ENCODE assay signal across 8 cellular contexts in genomic region chr5:154189819-154190651, GRCh38. TPM values are rescaled to one million over a fixed set of nuclear protein-coding genes. Genes with fewer than 3 reads are reported as not detected.
DNase-seq lines count a peak whose midpoint lies in the region; ATAC-seq and TF ChIP-seq lines count a peak whose summit lies in the region.

No MANE protein-coding gene starts in this region.

- no peak overlapping the region for H4K5ac ChIP-seq in IMR-90 (ENCODE audit: low read depth, low read length)

- peak overlapping the region; percentile 73 for H2BK120ac ChIP-seq in IMR-90 (ENCODE audit: low read depth, low read length)

- in situ Hi-C loops in IMR-90 (cut with MboI; ENCODE audit: low sequenced_read_pairs) = loop anchor here (5.0 kb wide), 2 partner anchors 118 to 217 kb away; no protein-coding TSS in a partner anchor

- peak; percentile 26 for TF ChIP-seq RAD21 in IMR-90 (IDR thresholded peaks at IDR 0.05; ENCODE audit: low read length)

- no peak overlapping the region for H2BK15ac ChIP-seq in IMR-90 (ENCODE audit: low read depth, low read length)

- H4K20me1 ChIP-seq in IMR-90 (ENCODE audit: insufficient read depth, low read length) = peaks cover 17% of the 10 kb centered on the region; the same call in 1 of the 2 replicates
- peaks cover 30% of the 10 kb centered on the region for H4K20me1 ChIP-seq in osteoblast (ENCODE audit: insufficient read depth, low read length)

- dilution Hi-C loops in IMR-90 (cut with HindIII; ENCODE audit: low sequenced_read_pairs, unreplicated experiment) = no loop called here

- H3K27ac Mint-ChIP-seq in activated naive CD4-positive, alpha-beta T cell treated with anti-CD3 and anti-CD28 coated beads, Interleukin-2, amount 10 ng/mL, durations not matched to agents 7 days and 5 days = peak overlapping the region; percentile 72
- H3K27ac Mint-ChIP-seq in glutamatergic neuron (ENCODE audit: unreplicated experiment) = no peak overlapping the region

- H3K36me3 ChIP-seq in ES-I3 (ENCODE audit: insufficient read depth, low read length) (no peaks in the 10 kb centered on the region), IMR-90 (ENCODE audit: control insufficient read depth, insufficient read depth, low read length) (no peaks in the 10 kb centered on the region), osteoblast (ENCODE audit: insufficient read depth, low read length) (no peaks in the 10 kb centered on the region), thymus (ENCODE audit: control insufficient read depth, insufficient read depth) (no peaks in the 10 kb centered on the region)

- no peak overlapping the region for H2BK20ac ChIP-seq in IMR-90 (ENCODE audit: low read depth, low read length)

- H3K4me1 Mint-ChIP-seq in activated naive CD4-positive, alpha-beta T cell treated with anti-CD3 and anti-CD28 coated beads, Interleukin-2, amount 10 ng/mL, durations not matched to agents 7 days and 5 days = peaks cover 34% of the 10 kb centered on the region
- H3K4me1 Mint-ChIP-seq in glutamatergic neuron (ENCODE audit: low read depth, unreplicated experiment) = peaks cover 17% of the 10 kb centered on the region

- peak overlapping the region; percentile 58; the same call in 1 of the 2 replicates for H3K23ac ChIP-seq in IMR-90 (ENCODE audit: low read depth, low read length)

- H3K36me3 Mint-ChIP-seq in activated naive CD4-positive, alpha-beta T cell treated with anti-CD3 and anti-CD28 coated beads, Interleukin-2, amount 10 ng/mL, durations not matched to agents 7 days and 5 days = peaks cover 2% of the 10 kb centered on the region
- H3K36me3 Mint-ChIP-seq in glutamatergic neuron (ENCODE audit: unreplicated experiment) = no peaks in the 10 kb centered on the region

- no peaks in the 10 kb centered on the region for H3K9me3 Mint-ChIP-seq in activated naive CD4-positive, alpha-beta T cell treated with anti-CD3 and anti-CD28 coated beads, Interleukin-2, amount 10 ng/mL, durations not matched to agents 7 days and 5 days
- H3K9me3 Mint-ChIP-seq in glutamatergic neuron (ENCODE audit: unreplicated experiment) = peaks cover 10% of the 10 kb centered on the region

- peak overlapping the region; percentile 36; the same call in 1 of the 2 replicates for H3K4ac ChIP-seq in IMR-90 (ENCODE audit: low read depth, low read length)

- H2BK5ac ChIP-seq in IMR-90 (ENCODE audit: low read depth, low read length, poor library complexity, severe bottlenecking) = peak overlapping the region; percentile 97

- no peak overlapping the region for H2AK5ac ChIP-seq in IMR-90 (ENCODE audit: low read depth, low read length)

- H3K79me1 ChIP-seq in IMR-90 (ENCODE audit: low read depth in 1 of 2, low read length in 2 of 2) = peaks cover 17 to 43% of the 10 kb centered on the region in 2 experiments

- CTCF ChIA-PET in IMR-90 (lab: Yijun Ruan, JAX) = interaction anchor here (0.6 to 1.7 kb wide), 6 partner anchors 10 to 215 kb away, joined by 3 to 13 read pairs (median 4); no protein-coding TSS in a partner anchor
- CTCF ChIA-PET in activated naive CD4-positive, alpha-beta T cell treated with anti-CD3 and anti-CD28 coated beads, Interleukin-2, amount 10 ng/mL, durations not matched to agents 7 days and 5 days (lab: Charles Lee) = interaction anchor here (0.7 to 7.6 kb wide), 14 partner anchors 8 to 215 kb away, joined by 3 to 54 read pairs (median 4); no protein-coding TSS in a partner anchor

- peak overlapping the region; percentile 82 for H3K4me3 Mint-ChIP-seq in activated naive CD4-positive, alpha-beta T cell treated with anti-CD3 and anti-CD28 coated beads, Interleukin-2, amount 10 ng/mL, durations not matched to agents 7 days and 5 days
- H3K4me3 Mint-ChIP-seq in glutamatergic neuron (ENCODE audit: unreplicated experiment) = peak overlapping the region; percentile 84

- H3K9me3 ChIP-seq in ES-I3 (ENCODE audit: control insufficient read depth, insufficient read depth, low read length) (no peaks in the 10 kb centered on the region), IMR-90 (ENCODE audit: control insufficient read depth, insufficient read depth, low read length) (no peaks in the 10 kb centered on the region), osteoblast (ENCODE audit: low read depth, low read length) (no peaks in the 10 kb centered on the region), thymus (ENCODE audit: control insufficient read depth) (no peaks in the 10 kb centered on the region)

- TF ChIP-seq POLR2A in IMR-90 (IDR thresholded peaks at IDR 0.05; ENCODE audit: low read depth, low read length) = no peak

- peak overlapping the region in 1 of 2 experiments; percentile 42; a peak in 1 of 4 replicates for H4K8ac ChIP-seq in IMR-90 (ENCODE audit: low read depth in 2 of 2, low read length in 2 of 2)

- peaks cover 13% of the 10 kb centered on the region for H3K27me3 Mint-ChIP-seq in activated naive CD4-positive, alpha-beta T cell treated with anti-CD3 and anti-CD28 coated beads, Interleukin-2, amount 10 ng/mL, durations not matched to agents 7 days and 5 days
- peaks cover 18% of the 10 kb centered on the region for H3K27me3 Mint-ChIP-seq in glutamatergic neuron (ENCODE audit: unreplicated experiment)

- DNase-seq in IMR-90 = peak; percentile 66
- DNase-seq in SK-N-DZ (ENCODE audit: low spot score) = peak; percentile 53
- peak; percentile 87 for DNase-seq in activated naive CD4-positive, alpha-beta T cell treated with anti-CD3 and anti-CD28 coated beads, Interleukin-2, amount 10 ng/mL, durations not matched to agents 7 days and 5 days
- DNase-seq in glutamatergic neuron = peak; percentile 78
- peak; percentile 98 for DNase-seq in osteoblast (ENCODE audit: insufficient read length, low spot score, missing footprints)

- TF ChIP-seq CTCF in IMR-90 (conservative IDR thresholded peaks at IDR 0.05; ENCODE audit: low read depth, low read length) (peak; percentile 39), glutamatergic neuron (IDR thresholded peaks at IDR 0.05; ENCODE audit: partially characterized antibody, unreplicated experiment) (peak; percentile 36), osteoblast (IDR thresholded peaks at IDR 0.05; ENCODE audit: extremely low read depth, low read depth, low read length) (peak; percentile 42)

- peak; percentile 73 for ATAC-seq in GM21529 (IDR thresholded peaks at IDR 0.05; ENCODE audit: unreplicated experiment)
- peak; percentile 90 for ATAC-seq in IMR-90 (ENCODE audit: low read depth)

- no peak overlapping the region for H3K18ac ChIP-seq in IMR-90 (ENCODE audit: low read depth, low read length)

- H3K9me1 ChIP-seq in IMR-90 (ENCODE audit: insufficient read depth, low read length) = peaks cover 4% of the 10 kb centered on the region; the same call in 1 of the 2 replicates

- intact Hi-C loops in IMR-90 (cut with micrococcal nuclease) = loop anchor here (1.0 to 5.0 kb wide), 2 partner anchors 215 to 667 kb away; partner anchors contain the start of gene CNOT8

- peaks cover 29% of the 10 kb centered on the region for H3K79me2 ChIP-seq in osteoblast (ENCODE audit: insufficient read depth, low read length)

- no TSS peak for BruUV-seq in IMR-90 (replicated peaks; lab: Mats Ljungman, UMichigan)

- H3K56ac ChIP-seq in IMR-90 (ENCODE audit: extremely low read depth, insufficient read depth, low read length) = no peak overlapping the region

- H3K14ac ChIP-seq in IMR-90 (replicated peaks; ENCODE audit: low read depth, low read length) = peak overlapping the region; percentile 29; the same call in 1 of the 2 replicates

- H3K4me1 ChIP-seq in ES-I3 (ENCODE audit: insufficient read depth, low read length) (peaks cover 7% of the 10 kb centered on the region), IMR-90 (ENCODE audit: control insufficient read depth, insufficient read depth, low read length) (peaks cover 15% of the 10 kb centered on the region), osteoblast (ENCODE audit: insufficient read depth, low read length) (peaks cover 43% of the 10 kb centered on the region), thymus (ENCODE audit: control insufficient read depth, insufficient read depth, low read length) (peaks cover 3% of the 10 kb centered on the region)

- H2AK9ac ChIP-seq in IMR-90 (replicated peaks; ENCODE audit: low read depth, low read length, poor library complexity) = peak overlapping the region; percentile 79

- H3K27me3 ChIP-seq in IMR-90 (ENCODE audit: control insufficient read depth, insufficient read depth, low read length) = no peaks in the 10 kb centered on the region
- H3K27me3 ChIP-seq in osteoblast (ENCODE audit: insufficient read depth, low read length) = no peaks in the 10 kb centered on the region
- peaks cover 8% of the 10 kb centered on the region for H3K27me3 ChIP-seq in thymus (ENCODE audit: control insufficient read depth, insufficient read depth)

- POLR2A ChIA-PET in IMR-90 (lab: Charles Lee; ENCODE audit: unreplicated experiment) = interaction anchor here (0.7 to 1.2 kb wide), 2 partner anchors 98 to 214 kb away, joined by 3 read pairs; no protein-coding TSS in a partner anchor

- peak overlapping the region; percentile 79 for H3K4me2 ChIP-seq in IMR-90 (ENCODE audit: low read depth, low read length)
- peak overlapping the region; percentile 98 for H3K4me2 ChIP-seq in osteoblast (ENCODE audit: insufficient read depth, low read length)

- WGBS in IMR-90 (ENCODE audit: extremely low coverage in 2 of 2, insufficient read length in 1 of 2), 2 experiments = 0% methylated on average over 17 of the region's 80 CpGs; no CpG with 5 or more reads in 1 of the 2 experiments
- under 1% methylated on average over 80 of the region's 80 CpGs for WGBS in thymus

- H3K9ac ChIP-seq in ES-I3 (ENCODE audit: low read depth, low read length) = peak overlapping the region; percentile 65; the same call in 1 of the 2 replicates
- peak overlapping the region; percentile 40 for H3K9ac ChIP-seq in IMR-90 (ENCODE audit: low read depth, low read length)

- H3K4me3 ChIP-seq in IMR-90 (ENCODE audit: insufficient read depth, low read depth, low read length) = peak overlapping the region; percentile 80
- peak overlapping the region; percentile 82 for H3K4me3 ChIP-seq in osteoblast (ENCODE audit: insufficient read depth, low read length)
- H3K4me3 ChIP-seq in thymus (ENCODE audit: low read length) = peak overlapping the region; percentile 86

- H2AFZ ChIP-seq in IMR-90 (replicated peaks; ENCODE audit: low read length, poor library complexity) = peak overlapping the region; percentile 95
- H2AFZ ChIP-seq in osteoblast (ENCODE audit: low read length) = peak overlapping the region; percentile 94

- H3K27ac ChIP-seq in IMR-90 (ENCODE audit: insufficient read depth, low read length) = peak overlapping the region; percentile 74
- peak overlapping the region; percentile 43 for H3K27ac ChIP-seq in osteoblast (ENCODE audit: low read depth, low read length)
- peak overlapping the region; percentile 73 for H3K27ac ChIP-seq in thymus (ENCODE audit: low read depth)

- no peak overlapping the region; the same call in 1 of the 2 replicates for H4K91ac ChIP-seq in IMR-90 (ENCODE audit: insufficient read depth, low read depth, low read length)

RNA-seq across cellular contexts. Expression of gene GALNT10, which starts 0.5 kb away (rescaled TPM):
- total RNA-seq in IMR-90 (2012; rRNA removed) (43.9 and 46.2 TPM in 2 replicates), glutamatergic neuron (ENCODE audit: unreplicated experiment) (4.8 TPM), osteoblast (62.2 and 84.0 TPM in 2 replicates)
- polyA plus RNA-seq in IMR-90 (2012; rRNA removed) (66.8 and 67.0 TPM in 2 replicates), thymus (9.7 TPM)
- 21.9 and 22.7 TPM in 2 replicates for polyA plus RNA-seq in IMR-90 (2012; cell fraction: cytosol; rRNA removed)
- 30.8 and 46.0 TPM in 2 replicates for polyA plus RNA-seq in IMR-90 (2012; cell fraction: nucleus; rRNA removed; ENCODE audit: low replicate concordance)
- polyA plus RNA-seq in SK-N-DZ (2014; cell fraction: cytosol; rRNA removed) = 2.4 TPM in 2 replicates
- polyA plus RNA-seq in SK-N-DZ (2014; cell fraction: nucleus; rRNA removed) = 1.9 and 2.2 TPM in 2 replicates

Comparison
In these comparisons a context has a peak if more than half of its experiments do, and no peak if none do; other contexts are left out.
1. Peak in every context shown above with its lines: DNase-seq, ATAC-seq, H3K4me3 ChIP-seq and H3K27ac ChIP-seq.